12 cellular contexts compared by ENCODE assay signal in genomic region chr13:30654430-30654829, GRCh38. TPM values are rescaled to one million over a fixed set of nuclear protein-coding genes. Genes with fewer than 3 reads are reported as not detected.
DNase-seq lines count a peak whose midpoint lies in the region; ATAC-seq and TF ChIP-seq lines count a peak whose summit lies in the region.
"Had no signal": no experiment of that assay in that cellular context is flagged by ENCODE, and none has a peak within 500 bp of the region (broad histone marks: within the 10 kb centered on the region; RNA-seq: fewer than 3 reads in every experiment).

No MANE protein-coding gene starts in this region.

- H3K4me3 ChIP-seq in hepatocyte, result no peak overlapping the region

- no peak overlapping the region for H3K4me3 Mint-ChIP-seq in activated CD4-positive, alpha-beta T cell treated with anti-CD3 and anti-CD28 coated beads for 36 hours
- H3K4me3 Mint-ChIP-seq in activated CD4-positive, alpha-beta memory T cell treated with anti-CD3 and anti-CD28 coated beads, Interleukin-2, amount 10 ng/mL, durations not matched to agents 7 days and 5 days, result peak overlapping the region; percentile 47
- H3K4me3 Mint-ChIP-seq in naive B cell (no peak overlapping the region), WTC11 (no peak overlapping the region)
- H3K4me3 Mint-ChIP-seq: brain had no signal

- TF ChIP-seq CTCF in WTC11 (IDR thresholded peaks at IDR 0.05) (no peak), hepatocyte (IDR thresholded peaks at IDR 0.05; ENCODE audit: poor library complexity) (no peak)

- peaks cover 27% of the 10 kb centered on the region for H3K4me1 Mint-ChIP-seq in activated CD4-positive, alpha-beta T cell treated with anti-CD3 and anti-CD28 coated beads for 36 hours
- H3K4me1 Mint-ChIP-seq in activated CD4-positive, alpha-beta memory T cell treated with anti-CD3 and anti-CD28 coated beads, Interleukin-2, amount 10 ng/mL, durations not matched to agents 7 days and 5 days, result peaks cover 56% of the 10 kb centered on the region
- H3K4me1 Mint-ChIP-seq in naive B cell, result peaks cover 24 to 36% (median 31%) of the 10 kb centered on the region in 3 donors
- H3K4me1 Mint-ChIP-seq in WTC11, result peaks cover 2% of the 10 kb centered on the region

- H3K9me3 Mint-ChIP-seq in activated CD4-positive, alpha-beta T cell treated with anti-CD3 and anti-CD28 coated beads for 36 hours (ENCODE audit: low read depth), result no peaks in the 10 kb centered on the region
- H3K9me3 Mint-ChIP-seq in activated CD4-positive, alpha-beta memory T cell treated with anti-CD3 and anti-CD28 coated beads, Interleukin-2, amount 10 ng/mL, durations not matched to agents 7 days and 5 days, result no peaks in the 10 kb centered on the region
- H3K9me3 Mint-ChIP-seq in naive B cell, result peaks cover 0 to 2% (median 1%) of the 10 kb centered on the region in 7 donors
- H3K9me3 Mint-ChIP-seq in WTC11, result no peaks in the 10 kb centered on the region
- H3K9me3 Mint-ChIP-seq: brain had no signal

- H3K27ac ChIP-seq in hepatocyte, result no peak overlapping the region
- H3K27ac ChIP-seq: parathyroid adenoma had no signal

- peak overlapping the region; percentile 80 for H3K27ac Mint-ChIP-seq in activated CD4-positive, alpha-beta T cell treated with anti-CD3 and anti-CD28 coated beads for 36 hours
- H3K27ac Mint-ChIP-seq in activated CD4-positive, alpha-beta memory T cell treated with anti-CD3 and anti-CD28 coated beads, Interleukin-2, amount 10 ng/mL, durations not matched to agents 7 days and 5 days, result peak overlapping the region; percentile 84
- peak overlapping the region; percentile 10 to 94 (median 44) for H3K27ac Mint-ChIP-seq in naive B cell
- H3K27ac Mint-ChIP-seq in WTC11, result no peak overlapping the region

- peaks cover 68% of the 10 kb centered on the region for H3K36me3 Mint-ChIP-seq in activated CD4-positive, alpha-beta T cell treated with anti-CD3 and anti-CD28 coated beads for 36 hours (ENCODE audit: low read depth)
- H3K36me3 Mint-ChIP-seq in activated CD4-positive, alpha-beta memory T cell treated with anti-CD3 and anti-CD28 coated beads, Interleukin-2, amount 10 ng/mL, durations not matched to agents 7 days and 5 days (ENCODE audit: low read depth), result peaks cover 87% of the 10 kb centered on the region
- H3K36me3 Mint-ChIP-seq in naive B cell (peaks cover 41 to 51% of the 10 kb centered on the region in 2 donors), WTC11 (peaks cover 45% of the 10 kb centered on the region)

- CTCF ChIA-PET in activated CD4-positive, alpha-beta T cell treated with anti-CD3 and anti-CD28 coated beads for 36 hours (lab: Charles Lee), result no interaction called here
- CTCF ChIA-PET in activated CD4-positive, alpha-beta memory T cell treated with anti-CD3 and anti-CD28 coated beads, Interleukin-2, amount 10 ng/mL, durations not matched to agents 7 days and 5 days (lab: Charles Lee), result interaction anchor here (0.7 kb wide), 1 partner anchor 188 kb away, joined by 5 read pairs; no protein-coding TSS in a partner anchor
- CTCF ChIA-PET in WTC11 (lab: Charles Lee), result no interaction called here

- H3K4me1 ChIP-seq in hepatocyte (ENCODE audit: insufficient read depth), result no peaks in the 10 kb centered on the region
- H3K4me1 ChIP-seq: parathyroid adenoma had no signal

- DNase-seq in activated CD4-positive, alpha-beta T cell treated with anti-CD3 and anti-CD28 coated beads for 36 hours, result peak; percentile 39
- DNase-seq in activated CD4-positive, alpha-beta T cell treated with anti-CD3 and anti-CD28 coated beads, Interleukin-2, amount 50 U/mL, for 48 hours, result no peak
- DNase-seq in activated CD4-positive, alpha-beta memory T cell treated with anti-CD3 and anti-CD28 coated beads, Interleukin-2, amount 10 ng/mL, durations not matched to agents 7 days and 5 days, result peak; percentile 60
- DNase-seq in naive B cell (no peak), T-helper 9 cell (no peak), WTC11 (ENCODE audit: low spot score) (no peak), hepatocyte (ENCODE audit: low spot score) (no peak)
- DNase-seq: NCI-H1092, NCI-H510A treated with DMSO at 0.1 percent for 48 hours had no signal

- POLR2A ChIA-PET in activated CD4-positive, alpha-beta T cell treated with anti-CD3 and anti-CD28 coated beads for 36 hours (lab: Charles Lee), result no interaction called here
- POLR2A ChIA-PET in activated CD4-positive, alpha-beta memory T cell treated with anti-CD3 and anti-CD28 coated beads, Interleukin-2, amount 10 ng/mL, durations not matched to agents 7 days and 5 days (lab: Charles Lee), result interaction anchor here (0.9 to 1.5 kb wide), 2 partner anchors 37 to 86 kb away, joined by 3 to 6 read pairs; partner anchors contain the start of gene USPL1
- POLR2A ChIA-PET in WTC11 (lab: Charles Lee), result no interaction called here

- no peak overlapping the region for H3K4me2 ChIP-seq in hepatocyte

- 88% methylated on average over 1 of the region's 1 CpG for WGBS in hepatocyte (ENCODE audit: low lambda C conversion rate, missing lambda C conversion rate)

- H2AFZ ChIP-seq in hepatocyte, result no peak overlapping the region
- H2AFZ ChIP-seq: parathyroid adenoma had no signal

- H4K20me1 ChIP-seq in hepatocyte (ENCODE audit: insufficient read depth, poor library complexity, severe bottlenecking), result no peaks in the 10 kb centered on the region

- H3K27me3 ChIP-seq in hepatocyte, result no peaks in the 10 kb centered on the region

- no peaks in the 10 kb centered on the region for H3K36me3 ChIP-seq in hepatocyte (replicated peaks; ENCODE audit: insufficient read depth, low read depth)

- no peaks in the 10 kb centered on the region for H3K9me2 ChIP-seq in hepatocyte (replicated peaks; ENCODE audit: insufficient read depth)

- H3K79me2 ChIP-seq in hepatocyte, result peaks cover 5% of the 10 kb centered on the region
- H3K79me2 ChIP-seq: parathyroid adenoma had no signal

- no peaks in the 10 kb centered on the region for H3K27me3 Mint-ChIP-seq in activated CD4-positive, alpha-beta T cell treated with anti-CD3 and anti-CD28 coated beads for 36 hours
- no peaks in the 10 kb centered on the region for H3K27me3 Mint-ChIP-seq in activated CD4-positive, alpha-beta memory T cell treated with anti-CD3 and anti-CD28 coated beads, Interleukin-2, amount 10 ng/mL, durations not matched to agents 7 days and 5 days
- H3K27me3 Mint-ChIP-seq in naive B cell, result no peaks in the 10 kb centered on the region
- H3K27me3 Mint-ChIP-seq in WTC11 (ENCODE audit: low read depth), result no peaks in the 10 kb centered on the region
- H3K27me3 Mint-ChIP-seq: brain had no signal

- H3K9me3 ChIP-seq in hepatocyte (ENCODE audit: low read depth), result no peaks in the 10 kb centered on the region

- intact Hi-C loops in activated CD4-positive, alpha-beta T cell treated with anti-CD3 and anti-CD28 coated beads for 36 hours (cut with DNase I, micrococcal nuclease), result no loop called here

- peak; percentile 92 for ATAC-seq in activated CD4-positive, alpha-beta T cell treated with anti-CD3 and anti-CD28 coated beads for 36 hours
- ATAC-seq in HG02981 (IDR thresholded peaks at IDR 0.05; ENCODE audit: unreplicated experiment) (peak; percentile 60), naive B cell (ENCODE audit: low read depth in 2 of 2) (no peak), WTC11 (no peak)

TF ChIP-seq in WTC11, 78 proteins besides CTCF, POLR2A, EP300 and RAD21:
- TF ChIP-seq ZNF416 (CRISPR knock-in tag; IDR thresholded peaks at IDR 0.05), result no peak
- TF ChIP-seq NR3C1 (CRISPR knock-in tag; conservative IDR thresholded peaks at IDR 0.05; ENCODE audit: low read depth), result no peak
- no peak for TF ChIP-seq ZNF138 (CRISPR knock-in tag; conservative IDR thresholded peaks at IDR 0.05)
- no peak for TF ChIP-seq NFE2L1 (CRISPR knock-in tag; IDR thresholded peaks at IDR 0.05)
- TF ChIP-seq EMX1 (CRISPR knock-in tag; IDR thresholded peaks at IDR 0.05), result no peak
- TF ChIP-seq MXD4 (CRISPR knock-in tag; IDR thresholded peaks at IDR 0.05; ENCODE audit: borderline replicate concordance), result no peak
- TF ChIP-seq OVOL2 (CRISPR knock-in tag; IDR thresholded peaks at IDR 0.05; ENCODE audit: borderline replicate concordance), result no peak
- TF ChIP-seq MYBL2 (CRISPR knock-in tag; IDR thresholded peaks at IDR 0.05), result no peak
- no peak for TF ChIP-seq IRF2 (CRISPR knock-in tag; IDR thresholded peaks at IDR 0.05; ENCODE audit: borderline replicate concordance, low read depth)

RNA-seq across cellular contexts. Expression of gene USPL1, which starts 36.7 kb away (rescaled TPM):
- total RNA-seq in activated CD4-positive, alpha-beta T cell treated with anti-CD3 and anti-CD28 coated beads for 36 hours, result 10 to 100 TPM; 14.8 to 16.9 TPM
- 10 to 100 TPM; 19.7 to 21.8 TPM for total RNA-seq in activated CD4-positive, alpha-beta memory T cell treated with anti-CD3 and anti-CD28 coated beads, Interleukin-2, amount 10 ng/mL, durations not matched to agents 7 days and 5 days
- polyA plus RNA-seq in naive B cell (ENCODE audit: low read depth in 6 of 6) (10 to 100 TPM; 29.8 to 50.0 (median 39.3) TPM), hepatocyte (9.5 and 9.7 TPM in 2 replicates)
- total RNA-seq in WTC11 (2021) (14.3 to 15.9 TPM (median 15.4 TPM) in 3 replicates), hepatocyte (22.0 and 26.4 TPM in 2 replicates)

Comparison
In these comparisons a context has a peak if more than half of its experiments do, and no peak if none do; other contexts are left out.
1. DNase-seq: peak in activated CD4-positive, alpha-beta T cell treated with anti-CD3 and anti-CD28 coated beads for 36 hours (single experiment) and activated CD4-positive, alpha-beta memory T cell treated with anti-CD3 and anti-CD28 coated beads, Interleukin-2, amount 10 ng/mL, durations not matched to agents 7 days and 5 days (single experiment); none in activated CD4-positive, alpha-beta T cell treated with anti-CD3 and anti-CD28 coated beads, Interleukin-2, amount 50 U/mL, for 48 hours (0 of 2), naive B cell (single experiment), T-helper 9 cell (single experiment), WTC11 (single experiment) and hepatocyte (single experiment).
2. ATAC-seq: peak in activated CD4-positive, alpha-beta T cell treated with anti-CD3 and anti-CD28 coated beads for 36 hours (single experiment) and HG02981 (single experiment); none in naive B cell (0 of 2) and WTC11 (single experiment).